ENCODE assay signal across 10 cellular contexts in genomic region chr10:79155301-79156081, GRCh38.
DNase-seq lines count a peak whose midpoint lies in the region; ATAC-seq and TF ChIP-seq lines count a peak whose summit lies in the region.
"Had no signal": no experiment of that assay in that cellular context is flagged by ENCODE, and none has a peak within 500 bp of the region (broad histone marks: within the 10 kb centered on the region; RNA-seq: fewer than 3 reads in every experiment).

No MANE protein-coding gene starts in this region.

- H3K4me1 ChIP-seq in OCI-LY3 (ENCODE audit: low read length) (peaks cover 7% of the 10 kb centered on the region), esophagus muscularis mucosa (peaks cover 99 to 100% (median 100%) of the 10 kb centered on the region in 4 donors)

- H3K9me3 ChIP-seq in OCI-LY3 (ENCODE audit: insufficient read depth, low read length) = no peaks in the 10 kb centered on the region
- no peaks in the 10 kb centered on the region for H3K9me3 ChIP-seq in esophagus muscularis mucosa

- no peaks in the 10 kb centered on the region for H3K27me3 Mint-ChIP-seq in progenitor cell of endocrine pancreas

- H3K79me2 ChIP-seq in OCI-LY3 (ENCODE audit: low read length) = no peaks in the 10 kb centered on the region

- H3K9ac ChIP-seq in OCI-LY3 (ENCODE audit: low read length) = no peak overlapping the region

- no peak overlapping the region for H3K4me3 ChIP-seq in OCI-LY3 (ENCODE audit: low read length)
- H3K4me3 ChIP-seq in esophagus muscularis mucosa = no peak overlapping the region

- H3K4me3 Mint-ChIP-seq in progenitor cell of endocrine pancreas (ENCODE audit: low read depth) = no peak overlapping the region
- no peak overlapping the region for H3K4me3 Mint-ChIP-seq in stimulated activated effector memory CD8-positive, alpha-beta T cell treated with anti-CD3 and anti-CD28 coated beads, Interleukin-12 subunit alpha, Interleukin-12 subunit beta, amount 100 ng/mL, for 72 hours

- H3K27me3 ChIP-seq in OCI-LY3 (ENCODE audit: low read depth, low read length) (no peaks in the 10 kb centered on the region), esophagus muscularis mucosa (no peaks in the 10 kb centered on the region)

- intact Hi-C loops in esophagus muscularis mucosa (cut with DNase I) = no loop called here

- H2AFZ ChIP-seq in OCI-LY3 (ENCODE audit: low read depth, low read length) = no peak overlapping the region

- 66% methylated on average over 9 of the region's 14 CpGs for WGBS in esophagus muscularis mucosa

- H3K4me2 ChIP-seq in OCI-LY3 (ENCODE audit: low read length) = no peak overlapping the region

- TF ChIP-seq CTCF in OCI-LY3 (IDR thresholded peaks at IDR 0.05; ENCODE audit: low read depth, low read length) (peak; percentile 24), esophagus muscularis mucosa (IDR thresholded peaks at IDR 0.05) (peak in 1 of 3 experiments; percentile 13), progenitor cell of endocrine pancreas (IDR thresholded peaks at IDR 0.05; ENCODE audit: unreplicated experiment) (no peak)

- H4K20me1 ChIP-seq in OCI-LY3 (ENCODE audit: insufficient read depth, low read length) = no peaks in the 10 kb centered on the region

- no peaks in the 10 kb centered on the region for H3K9me3 Mint-ChIP-seq in progenitor cell of endocrine pancreas (ENCODE audit: low read depth)
- no peaks in the 10 kb centered on the region for H3K9me3 Mint-ChIP-seq in stimulated activated effector memory CD8-positive, alpha-beta T cell treated with anti-CD3 and anti-CD28 coated beads, Interleukin-12 subunit alpha, Interleukin-12 subunit beta, amount 100 ng/mL, for 72 hours

- H3K36me3 Mint-ChIP-seq in progenitor cell of endocrine pancreas (ENCODE audit: insufficient read depth) = no peaks in the 10 kb centered on the region
- no peaks in the 10 kb centered on the region for H3K36me3 Mint-ChIP-seq in stimulated activated effector memory CD8-positive, alpha-beta T cell treated with anti-CD3 and anti-CD28 coated beads, Interleukin-12 subunit alpha, Interleukin-12 subunit beta, amount 100 ng/mL, for 72 hours

- no peak for ATAC-seq in activated CD4-positive, CD25-positive, alpha-beta regulatory T cell treated with anti-CD3 and anti-CD28 coated beads, Interleukin-2, amount 50 U/mL, for 24 hours
- ATAC-seq in stimulated activated effector memory CD8-positive, alpha-beta T cell treated with anti-CD3 and anti-CD28 coated beads, Interleukin-12 subunit alpha, Interleukin-12 subunit beta, amount 100 ng/mL, for 72 hours = no peak

- H3K4me1 Mint-ChIP-seq in progenitor cell of endocrine pancreas (ENCODE audit: low read depth) = peaks cover 36% of the 10 kb centered on the region
- H3K4me1 Mint-ChIP-seq in stimulated activated effector memory CD8-positive, alpha-beta T cell treated with anti-CD3 and anti-CD28 coated beads, Interleukin-12 subunit alpha, Interleukin-12 subunit beta, amount 100 ng/mL, for 72 hours = peaks cover 14% of the 10 kb centered on the region

- no peak for TF ChIP-seq EP300 in esophagus muscularis mucosa (IDR thresholded peaks at IDR 0.05)

- TF ChIP-seq POLR2A in esophagus muscularis mucosa (IDR thresholded peaks at IDR 0.05; ENCODE audit: low read depth) = no peak

- DNase-seq in EL (peak; percentile 56), esophagus muscularis mucosa (ENCODE audit: extremely low spot score) (no peak), progenitor cell of endocrine pancreas (ENCODE audit: low spot score, unreplicated experiment) (no peak), NCI-H2029 (lab: John Stamatoyannopoulos, UW) (no peak), NCI-H1930 (lab: John Stamatoyannopoulos, UW) (no peak)
- no peak for DNase-seq in stimulated activated effector memory CD8-positive, alpha-beta T cell treated with anti-CD3 and anti-CD28 coated beads, Interleukin-12 subunit alpha, Interleukin-12 subunit beta, amount 100 ng/mL, for 72 hours (ENCODE audit: low spot score in 2 of 2)
- DNase-seq: NCI-H446, small intestine had no signal

- H3K36me3 ChIP-seq in OCI-LY3 (replicated peaks; ENCODE audit: low read depth, low read length) (no peaks in the 10 kb centered on the region), esophagus muscularis mucosa (no peaks in the 10 kb centered on the region)

- H3K27ac ChIP-seq in OCI-LY3 (ENCODE audit: low read length) (no peak overlapping the region), esophagus muscularis mucosa (replicated peaks in 1 of 4) (peak overlapping the region; percentile 85 to 90 (median 88))

- peak overlapping the region; percentile 92 for H3K27ac Mint-ChIP-seq in progenitor cell of endocrine pancreas
- H3K27ac Mint-ChIP-seq in stimulated activated effector memory CD8-positive, alpha-beta T cell treated with anti-CD3 and anti-CD28 coated beads, Interleukin-12 subunit alpha, Interleukin-12 subunit beta, amount 100 ng/mL, for 72 hours = no peak overlapping the region
